1 cellular context compared by ENCODE assay signal in the genomic region with DNA sequence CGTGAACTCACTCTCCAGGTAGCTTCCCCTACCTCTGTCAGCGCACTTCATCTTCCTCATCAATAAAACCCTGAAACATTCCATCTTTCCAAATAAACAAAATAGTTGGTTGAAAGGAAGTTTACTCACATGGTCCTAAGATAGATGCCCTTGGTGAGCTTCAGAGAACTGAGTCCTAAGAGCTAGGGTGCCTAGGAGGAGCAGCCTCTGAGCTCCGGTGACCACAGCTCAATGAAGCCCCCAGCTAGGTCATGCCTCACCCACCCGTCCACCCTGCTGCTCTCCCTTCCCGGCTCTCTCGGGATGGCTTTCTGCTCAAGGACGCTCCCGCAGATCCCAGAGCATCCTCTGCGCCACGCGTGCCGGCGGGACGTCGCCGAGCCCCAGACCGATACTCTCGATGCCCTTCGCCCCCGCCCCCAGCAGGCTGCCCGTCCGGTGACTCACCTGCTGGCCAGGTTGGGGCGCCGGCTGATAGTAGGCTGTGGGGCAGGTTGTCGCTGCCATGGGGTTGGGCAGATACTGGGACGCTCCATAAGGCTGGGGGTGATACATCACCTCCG.
TF ChIP-seq lines count a peak whose summit lies in the region.

No MANE protein-coding gene starts in this region.

TF ChIP-seq in GM23338, 12 proteins besides CTCF, POLR2A, EP300 and RAD21 (continued from another document):
- TF ChIP-seq, protein P1, sequence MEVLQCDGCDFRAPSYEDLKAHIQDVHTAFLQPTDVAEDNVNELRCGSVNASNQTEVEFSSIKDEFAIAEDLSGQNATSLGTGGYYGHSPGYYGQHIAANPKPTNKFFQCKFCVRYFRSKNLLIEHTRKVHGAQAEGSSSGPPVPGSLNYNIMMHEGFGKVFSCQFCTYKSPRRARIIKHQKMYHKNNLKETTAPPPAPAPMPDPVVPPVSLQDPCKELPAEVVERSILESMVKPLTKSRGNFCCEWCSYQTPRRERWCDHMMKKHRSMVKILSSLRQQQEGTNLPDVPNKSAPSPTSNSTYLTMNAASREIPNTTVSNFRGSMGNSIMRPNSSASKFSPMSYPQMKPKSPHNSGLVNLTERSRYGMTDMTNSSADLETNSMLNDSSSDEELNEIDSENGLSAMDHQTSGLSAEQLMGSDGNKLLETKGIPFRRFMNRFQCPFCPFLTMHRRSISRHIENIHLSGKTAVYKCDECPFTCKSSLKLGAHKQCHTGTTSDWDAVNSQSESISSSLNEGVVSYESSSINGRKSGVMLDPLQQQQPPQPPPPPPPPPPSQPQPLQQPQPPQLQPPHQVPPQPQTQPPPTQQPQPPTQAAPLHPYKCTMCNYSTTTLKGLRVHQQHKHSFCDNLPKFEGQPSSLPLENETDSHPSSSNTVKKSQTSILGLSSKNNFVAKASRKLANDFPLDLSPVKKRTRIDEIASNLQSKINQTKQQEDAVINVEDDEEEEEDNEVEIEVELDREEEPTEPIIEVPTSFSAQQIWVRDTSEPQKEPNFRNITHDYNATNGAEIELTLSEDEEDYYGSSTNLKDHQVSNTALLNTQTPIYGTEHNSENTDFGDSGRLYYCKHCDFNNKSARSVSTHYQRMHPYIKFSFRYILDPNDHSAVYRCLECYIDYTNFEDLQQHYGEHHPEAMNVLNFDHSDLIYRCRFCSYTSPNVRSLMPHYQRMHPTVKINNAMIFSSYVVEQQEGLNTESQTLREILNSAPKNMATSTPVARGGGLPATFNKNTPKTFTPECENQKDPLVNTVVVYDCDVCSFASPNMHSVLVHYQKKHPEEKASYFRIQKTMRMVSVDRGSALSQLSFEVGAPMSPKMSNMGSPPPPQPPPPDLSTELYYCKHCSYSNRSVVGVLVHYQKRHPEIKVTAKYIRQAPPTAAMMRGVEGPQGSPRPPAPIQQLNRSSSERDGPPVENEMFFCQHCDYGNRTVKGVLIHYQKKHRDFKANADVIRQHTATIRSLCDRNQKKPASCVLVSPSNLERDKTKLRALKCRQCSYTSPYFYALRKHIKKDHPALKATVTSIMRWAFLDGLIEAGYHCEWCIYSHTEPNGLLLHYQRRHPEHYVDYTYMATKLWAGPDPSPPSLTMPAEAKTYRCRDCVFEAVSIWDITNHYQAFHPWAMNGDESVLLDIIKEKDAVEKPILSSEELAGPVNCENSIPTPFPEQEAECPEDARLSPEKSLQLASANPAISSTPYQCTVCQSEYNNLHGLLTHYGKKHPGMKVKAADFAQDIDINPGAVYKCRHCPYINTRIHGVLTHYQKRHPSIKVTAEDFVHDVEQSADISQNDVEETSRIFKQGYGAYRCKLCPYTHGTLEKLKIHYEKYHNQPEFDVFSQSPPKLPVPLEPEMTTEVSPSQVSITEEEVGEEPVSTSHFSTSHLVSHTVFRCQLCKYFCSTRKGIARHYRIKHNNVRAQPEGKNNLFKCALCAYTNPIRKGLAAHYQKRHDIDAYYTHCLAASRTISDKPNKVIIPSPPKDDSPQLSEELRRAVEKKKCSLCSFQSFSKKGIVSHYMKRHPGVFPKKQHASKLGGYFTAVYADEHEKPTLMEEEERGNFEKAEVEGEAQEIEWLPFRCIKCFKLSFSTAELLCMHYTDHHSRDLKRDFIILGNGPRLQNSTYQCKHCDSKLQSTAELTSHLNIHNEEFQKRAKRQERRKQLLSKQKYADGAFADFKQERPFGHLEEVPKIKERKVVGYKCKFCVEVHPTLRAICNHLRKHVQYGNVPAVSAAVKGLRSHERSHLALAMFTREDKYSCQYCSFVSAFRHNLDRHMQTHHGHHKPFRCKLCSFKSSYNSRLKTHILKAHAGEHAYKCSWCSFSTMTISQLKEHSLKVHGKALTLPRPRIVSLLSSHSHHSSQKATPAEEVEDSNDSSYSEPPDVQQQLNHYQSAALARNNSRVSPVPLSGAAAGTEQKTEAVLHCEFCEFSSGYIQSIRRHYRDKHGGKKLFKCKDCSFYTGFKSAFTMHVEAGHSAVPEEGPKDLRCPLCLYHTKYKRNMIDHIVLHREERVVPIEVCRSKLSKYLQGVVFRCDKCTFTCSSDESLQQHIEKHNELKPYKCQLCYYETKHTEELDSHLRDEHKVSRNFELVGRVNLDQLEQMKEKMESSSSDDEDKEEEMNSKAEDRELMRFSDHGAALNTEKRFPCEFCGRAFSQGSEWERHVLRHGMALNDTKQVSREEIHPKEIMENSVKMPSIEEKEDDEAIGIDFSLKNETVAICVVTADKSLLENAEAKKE (CRISPR knock-in tag; IDR thresholded peaks at IDR 0.05): no peak
- no peak for TF ChIP-seq EZH2phosphoT487 (IDR thresholded peaks at IDR 0.05; ENCODE audit: unreplicated experiment)
- TF ChIP-seq STAT1 (IDR thresholded peaks at IDR 0.05; ENCODE audit: unreplicated experiment): no peak
